ENCODE assay signal across 13 cellular contexts in the genomic region with DNA sequence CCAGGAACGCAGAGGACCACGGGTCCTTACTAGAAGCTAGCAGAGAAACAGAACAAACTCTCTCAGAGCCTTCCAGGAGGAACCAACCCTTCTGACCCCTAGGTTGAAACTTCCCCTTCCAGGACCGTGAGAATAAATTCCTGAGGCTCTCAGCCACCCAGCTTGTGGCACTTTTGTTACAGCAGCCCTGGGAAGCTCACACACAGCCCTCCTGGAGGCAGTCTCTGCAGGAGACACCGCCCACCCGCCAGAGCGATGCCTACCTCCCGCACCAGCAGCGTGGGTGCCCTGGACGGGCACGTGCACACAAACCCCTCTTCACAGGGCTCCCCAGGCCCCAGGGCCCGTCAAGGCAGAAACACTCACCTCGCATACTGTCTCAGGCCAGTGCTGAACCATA. TPM values are rescaled to one million over a fixed set of nuclear protein-coding genes. Genes with fewer than 3 reads are reported as not detected.
A peak's percentile ranks its signal among the peaks of the same experiment; 100 is the strongest.
DNase-seq lines count a peak whose midpoint lies in the region; FAIRE-seq and TF ChIP-seq lines count a peak whose summit lies in the region.
"Had no signal": no experiment of that assay in that cellular context is flagged by ENCODE, and none has a peak within 500 bp of the region (broad histone marks: within the 10 kb centered on the region; RNA-seq: fewer than 3 reads in every experiment).

No MANE protein-coding gene starts in this region.

- H3K4me1 Mint-ChIP-seq in IgD-negative memory B cell = peaks cover 21 to 58% (median 54%) of the 10 kb centered on the region in 3 donors
- H3K4me1 Mint-ChIP-seq in activated CD4-positive, alpha-beta memory T cell treated with anti-CD3 and anti-CD28 coated beads, Interleukin-2, amount 10 ng/mL, durations not matched to agents 7 days and 5 days = peaks cover 63% of the 10 kb centered on the region

- H3K36me3 ChIP-seq in kidney (ENCODE audit: control insufficient read depth in 1 of 2, insufficient read depth in 2 of 2, low read length in 2 of 2) (peaks cover 0 to 6% of the 10 kb centered on the region in 2 donors), sigmoid colon (peaks cover 0 to 15% (median 0%) of the 10 kb centered on the region in 4 donors)

- H3K4me3 ChIP-seq in kidney (ENCODE audit: low read length in 2 of 2) (no peak overlapping the region), sigmoid colon (no peak overlapping the region)
- H3K4me3 ChIP-seq: GM23248 had no signal

- no peaks in the 10 kb centered on the region for H3K9me3 Mint-ChIP-seq in IgD-negative memory B cell
- H3K9me3 Mint-ChIP-seq in activated CD4-positive, alpha-beta memory T cell treated with anti-CD3 and anti-CD28 coated beads, Interleukin-2, amount 10 ng/mL, durations not matched to agents 7 days and 5 days = no peaks in the 10 kb centered on the region
- H3K9me3 Mint-ChIP-seq: activated naive CD8-positive, alpha-beta T cell treated with anti-CD3 and anti-CD28 coated beads, Interleukin-2, amount 10 ng/mL, durations not matched to agents 7 days and 5 days had no signal

- H3K9ac ChIP-seq in kidney (ENCODE audit: low read length in 2 of 2) = no peak overlapping the region
- H3K9ac ChIP-seq: GM23248 had no signal

- POLR2A ChIA-PET in activated CD4-positive, alpha-beta memory T cell treated with anti-CD3 and anti-CD28 coated beads, Interleukin-2, amount 10 ng/mL, durations not matched to agents 7 days and 5 days (lab: Charles Lee) = interaction anchor here (0.9 to 1.4 kb wide), 4 partner anchors 13 to 85 kb away, joined by 3 to 6 read pairs (median 4); no protein-coding TSS in a partner anchor

- peak overlapping the region in 3 of 4 donors; percentile 52 to 98 (median 65) for H3K4me3 Mint-ChIP-seq in IgD-negative memory B cell
- H3K4me3 Mint-ChIP-seq in activated CD4-positive, alpha-beta memory T cell treated with anti-CD3 and anti-CD28 coated beads, Interleukin-2, amount 10 ng/mL, durations not matched to agents 7 days and 5 days = peak overlapping the region; percentile 91

- peaks cover 8% of the 10 kb centered on the region for H3K36me3 Mint-ChIP-seq in IgD-negative memory B cell
- H3K36me3 Mint-ChIP-seq in activated CD4-positive, alpha-beta memory T cell treated with anti-CD3 and anti-CD28 coated beads, Interleukin-2, amount 10 ng/mL, durations not matched to agents 7 days and 5 days (ENCODE audit: low read depth) = peaks cover 41% of the 10 kb centered on the region

- no peak for FAIRE-seq in kidney (lab: Jason Lieb, UNC)

- peak overlapping the region; percentile 88 to 98 (median 97) for H3K27ac Mint-ChIP-seq in IgD-negative memory B cell
- H3K27ac Mint-ChIP-seq in activated CD4-positive, alpha-beta memory T cell treated with anti-CD3 and anti-CD28 coated beads, Interleukin-2, amount 10 ng/mL, durations not matched to agents 7 days and 5 days = peak overlapping the region; percentile 62

- TF ChIP-seq POLR2A in sigmoid colon (IDR thresholded peaks at IDR 0.05) = no peak

- H3K27me3 ChIP-seq in sigmoid colon = no peaks in the 10 kb centered on the region

- H3K4me1 ChIP-seq in kidney (ENCODE audit: control insufficient read depth in 1 of 2, insufficient read depth in 1 of 2, low read depth in 1 of 2, low read length in 2 of 2) (peaks cover 0 to 3% of the 10 kb centered on the region in 2 donors), sigmoid colon (peaks cover 0 to 15% (median 10%) of the 10 kb centered on the region in 4 donors)

- TF ChIP-seq EP300 in sigmoid colon (IDR thresholded peaks at IDR 0.05) = no peak

- no peak overlapping the region for H3K27ac ChIP-seq in kidney (ENCODE audit: low read depth in 2 of 2, low read length in 2 of 2)
- H3K27ac ChIP-seq in sigmoid colon = no peak overlapping the region
- H3K27ac ChIP-seq: GM23248 had no signal

- WGBS in sigmoid colon, 2 donors = 88 to 92% methylated on average over 12 of the region's 12 CpGs

- intact Hi-C loops in kidney (cut with DNase I) (no loop called here), sigmoid colon (cut with DNase I) (loop anchor here (10.0 kb wide), 1 partner anchor 87 kb away; no protein-coding TSS in a partner anchor)

- no peak for TF ChIP-seq CTCF in kidney (IDR thresholded peaks at IDR 0.05; ENCODE audit: borderline replicate concordance, extremely low read depth, insufficient read depth)
- no peak for TF ChIP-seq CTCF in sigmoid colon (IDR thresholded peaks at IDR 0.05)

- H3K27me3 Mint-ChIP-seq in IgD-negative memory B cell = no peaks in the 10 kb centered on the region
- no peaks in the 10 kb centered on the region for H3K27me3 Mint-ChIP-seq in activated CD4-positive, alpha-beta memory T cell treated with anti-CD3 and anti-CD28 coated beads, Interleukin-2, amount 10 ng/mL, durations not matched to agents 7 days and 5 days
- H3K27me3 Mint-ChIP-seq: activated naive CD8-positive, alpha-beta T cell treated with anti-CD3 and anti-CD28 coated beads, Interleukin-2, amount 10 ng/mL, durations not matched to agents 7 days and 5 days had no signal

- H3K9me3 ChIP-seq in kidney (ENCODE audit: control insufficient read depth in 1 of 2, low read length in 2 of 2) = no peaks in the 10 kb centered on the region
- H3K9me3 ChIP-seq in sigmoid colon = no peaks in the 10 kb centered on the region

- CTCF ChIA-PET in activated CD4-positive, alpha-beta memory T cell treated with anti-CD3 and anti-CD28 coated beads, Interleukin-2, amount 10 ng/mL, durations not matched to agents 7 days and 5 days (lab: Charles Lee) = interaction anchor here (0.9 to 4.4 kb wide), 7 partner anchors 8 to 178 kb away, joined by 3 to 25 read pairs (median 4); no protein-coding TSS in a partner anchor

- peak; percentile 75 for DNase-seq in CD1c-positive myeloid dendritic cell (ENCODE audit: extremely low spot score)
- DNase-seq in activated CD4-positive, alpha-beta memory T cell treated with anti-CD3 and anti-CD28 coated beads, Interleukin-2, amount 10 ng/mL, durations not matched to agents 7 days and 5 days = no peak
- DNase-seq in kidney = peak; percentile 75
- no peak for DNase-seq in NOMO-1 (lab: John Stamatoyannopoulos, UW; ENCODE audit: unreplicated experiment in 2 of 2)
- DNase-seq in COLO829 (ENCODE audit: low spot score) = no peak
- DNase-seq in AG20443 (ENCODE audit: low spot score) = no peak
- DNase-seq in sigmoid colon = no peak
- DNase-seq: activated naive CD8-positive, alpha-beta T cell treated with anti-CD3 and anti-CD28 coated beads, Interleukin-2, amount 10 ng/mL, durations not matched to agents 7 days and 5 days; cerebellar nuclear complex; GF-D8; GM23248; retina had no signal

RNA-seq across cellular contexts. Expression of gene RNASET2, which starts 4.2 kb away (rescaled TPM):
- 708 TPM for polyA plus RNA-seq in IgD-negative memory B cell
- total RNA-seq in activated CD4-positive, alpha-beta memory T cell treated with anti-CD3 and anti-CD28 coated beads, Interleukin-2, amount 10 ng/mL, durations not matched to agents 7 days and 5 days = 100 to 1,000 TPM; 107 to 112 TPM
- total RNA-seq in kidney = 69.0 TPM
- 50.7 TPM for polyA plus RNA-seq in kidney (ENCODE audit: insufficient read depth, low read depth, low replicate concordance)
- total RNA-seq in sigmoid colon = 10 to 100 TPM; 41.0 to 53.1 (median 42.5) TPM
- 10 to 100 TPM; 35.4 to 83.9 (median 43.9) TPM for polyA plus RNA-seq in sigmoid colon

RNA-seq across cellular contexts. Expression of gene CEP43, which starts 47.1 kb away (rescaled TPM):
- 4.4 TPM for polyA plus RNA-seq in IgD-negative memory B cell
- 10 to 100 TPM; 21.5 to 22.8 TPM for total RNA-seq in activated CD4-positive, alpha-beta memory T cell treated with anti-CD3 and anti-CD28 coated beads, Interleukin-2, amount 10 ng/mL, durations not matched to agents 7 days and 5 days
- total RNA-seq in kidney = 17.9 TPM
- polyA plus RNA-seq in kidney (ENCODE audit: insufficient read depth, low read depth, low replicate concordance) = 17.8 TPM
- 10 to 100 TPM; 12.8 to 18.0 (median 15.2) TPM for total RNA-seq in sigmoid colon
- 10 to 100 TPM in 2 of 3 donors, 1 to 10 TPM in 1; 6.6 to 19.7 (median 13.7) TPM for polyA plus RNA-seq in sigmoid colon

Comparison
In these comparisons a context has a peak if more than half of its experiments do, and no peak if none do; other contexts are left out.
1. DNase-seq: peak in CD1c-positive myeloid dendritic cell (single experiment) and kidney (single experiment); none in activated CD4-positive, alpha-beta memory T cell treated with anti-CD3 and anti-CD28 coated beads, Interleukin-2, amount 10 ng/mL, durations not matched to agents 7 days and 5 days (single experiment), NOMO-1 (0 of 2), COLO829 (single experiment), AG20443 (single experiment) and sigmoid colon (single experiment).